ENCODE assay signal across 14 cellular contexts in the genomic region with DNA sequence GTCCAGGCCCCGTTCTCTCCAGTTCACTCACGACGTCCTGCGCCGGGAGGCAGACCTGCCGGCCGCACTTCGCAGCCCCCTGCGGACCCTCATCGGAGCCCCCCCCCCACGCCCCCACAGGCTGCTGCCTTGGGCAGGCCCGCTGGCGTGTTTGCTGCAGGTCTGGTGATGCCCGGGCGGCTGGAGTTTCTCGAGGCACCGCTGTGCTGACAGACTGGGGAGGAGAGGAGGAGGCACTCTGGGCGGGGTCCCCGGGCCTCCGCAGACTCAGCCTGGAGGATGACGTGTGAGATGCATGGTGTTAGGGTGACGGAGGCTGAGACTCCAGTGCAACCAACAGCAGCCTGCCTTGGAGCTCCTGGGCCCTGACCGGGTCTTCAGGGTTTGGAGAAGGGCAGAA.
"Had no signal": no experiment of that assay in that cellular context is flagged by ENCODE, and none has a peak within 500 bp of the region (broad histone marks: within the 10 kb centered on the region; RNA-seq: fewer than 3 reads in every experiment).

No MANE protein-coding gene starts in this region.

- DNase-seq: activated B cell treated with CpG ODN at 0.5 μM for 24 hours; activated CD4-positive, alpha-beta T cell treated with anti-CD3 and anti-CD28 coated beads, Interleukin-2, amount 10 ng/mL, durations not matched to agents 24 days and 14 days; activated CD8-positive, alpha-beta memory T cell treated with anti-CD3 and anti-CD28 coated beads for 24 hours; activated naive CD4-positive, alpha-beta T cell treated with anti-CD3 and anti-CD28 coated beads, Interleukin-2, amount 10 ng/mL, durations not matched to agents 7 days and 5 days; dermis blood vessel endothelial cell; endodermal cell; gastrocnemius medialis; stimulated activated CD4-positive, alpha-beta T cell treated with anti-CD3 and anti-CD28 coated beads, Interleukin-4, amount 100 ng/mL, for 24 hours; stimulated activated naive CD8-positive, alpha-beta T cell treated with anti-CD3 and anti-CD28 coated beads, Interleukin-15, amount 100 ng/mL, for 72 hours; T-helper 17 cell; uterus had no signal

- H3K4me1 ChIP-seq: uterus had no signal

- H3K36me3 ChIP-seq: gastrocnemius medialis, thoracic aorta, uterus had no signal

- H3K27me3 ChIP-seq: esophagus muscularis mucosa, gastrocnemius medialis, uterus had no signal

- H3K27ac ChIP-seq: thoracic aorta had no signal

- ATAC-seq: activated T-helper 17 cell treated with anti-CD3 and anti-CD28 coated beads, Interleukin-2, amount 50 U/mL, for 72 hours; gastrocnemius medialis; stimulated activated naive CD8-positive, alpha-beta T cell treated with anti-CD3 and anti-CD28 coated beads, Interleukin-15, amount 100 ng/mL, for 72 hours; T-helper 17 cell had no signal

- H3K4me3 ChIP-seq: esophagus muscularis mucosa, gastrocnemius medialis, thoracic aorta, uterus had no signal

- H3K9me3 ChIP-seq: esophagus muscularis mucosa, gastrocnemius medialis, thoracic aorta, uterus had no signal
